ENCODE assay signal across 8 cellular contexts in genomic region chr7:130961128-130961601, GRCh38.
DNase-seq lines count a peak whose midpoint lies in the region; ATAC-seq and TF ChIP-seq lines count a peak whose summit lies in the region.

No MANE protein-coding gene starts in this region.

- H3K4me1 ChIP-seq in duodenal mucosa (ENCODE audit: control insufficient read depth in 1 of 2, insufficient read depth in 2 of 2, low read length in 2 of 2), result peaks cover 9 to 10% of the 10 kb centered on the region in 2 donors

- H3K9me3 ChIP-seq in duodenal mucosa (ENCODE audit: control insufficient read depth in 1 of 2, low read length in 2 of 2), result no peaks in the 10 kb centered on the region

- H3K4me3 ChIP-seq in duodenal mucosa (ENCODE audit: low read depth in 1 of 2, low read length in 2 of 2), result peak overlapping the region; percentile 38 to 55

- POLR2A ChIA-PET in WTC11 (lab: Charles Lee), result no interaction called here

- H3K36me3 ChIP-seq in duodenal mucosa (ENCODE audit: control insufficient read depth in 1 of 2, insufficient read depth in 2 of 2, low read length in 2 of 2), result no peaks in the 10 kb centered on the region

- H3K4me3 Mint-ChIP-seq in WTC11, result no peak overlapping the region

- peak overlapping the region; percentile 21 to 41 for H3K9ac ChIP-seq in duodenal mucosa (ENCODE audit: low read depth in 1 of 2, low read length in 2 of 2)

- no peaks in the 10 kb centered on the region for H3K27me3 Mint-ChIP-seq in WTC11 (ENCODE audit: low read depth)

- H3K36me3 Mint-ChIP-seq in WTC11, result peaks cover 22% of the 10 kb centered on the region

- no peaks in the 10 kb centered on the region for H3K27me3 ChIP-seq in duodenal mucosa (ENCODE audit: control insufficient read depth in 1 of 2, insufficient read depth in 2 of 2, low read length in 2 of 2)

- no peak for TF ChIP-seq CTCF in WTC11 (IDR thresholded peaks at IDR 0.05)

- H3K9me3 Mint-ChIP-seq in WTC11, result peaks cover 16% of the 10 kb centered on the region

- CTCF ChIA-PET in WTC11 (lab: Charles Lee), result interaction anchor here (0.9 to 2.1 kb wide), 6 partner anchors 9 to 386 kb away, joined by 3 to 8 read pairs (median 3); no protein-coding TSS in a partner anchor

- H3K27ac ChIP-seq in duodenal mucosa (ENCODE audit: low read depth, low read length), result peak overlapping the region; percentile 53

- peak; percentile 84 for DNase-seq in COLO829 (ENCODE audit: low spot score)
- DNase-seq in HS-27A (ENCODE audit: low read depth), result peak; percentile 68
- no peak for DNase-seq in WTC11 (ENCODE audit: low spot score)
- DNase-seq in stimulated activated CD4-positive, alpha-beta T cell treated with anti-CD3 and anti-CD28 coated beads, Interleukin-15, amount 100 ng/mL, for 48 hours (ENCODE audit: low read depth in 2 of 2), result peak; percentile 74 to 79
- no peak for DNase-seq in NCI-H2107 treated with DMSO at 0.1 percent for 48 hours (lab: John Stamatoyannopoulos, UW; ENCODE audit: unreplicated experiment)
- DNase-seq in GDM1 (lab: John Stamatoyannopoulos, UW), result no peak

- H3K4me1 Mint-ChIP-seq in WTC11, result no peaks in the 10 kb centered on the region; the same call in 1 of the 2 replicates

- peak overlapping the region; percentile 52; the same call in 1 of the 2 replicates for H3K27ac Mint-ChIP-seq in WTC11

- ATAC-seq in GM21360 (IDR thresholded peaks at IDR 0.05; ENCODE audit: unreplicated experiment) (peak; percentile 74), WTC11 (no peak)

TF ChIP-seq in WTC11, 78 proteins besides CTCF, POLR2A, EP300 and RAD21 (continues in another document):
- TF ChIP-seq, protein P1, sequence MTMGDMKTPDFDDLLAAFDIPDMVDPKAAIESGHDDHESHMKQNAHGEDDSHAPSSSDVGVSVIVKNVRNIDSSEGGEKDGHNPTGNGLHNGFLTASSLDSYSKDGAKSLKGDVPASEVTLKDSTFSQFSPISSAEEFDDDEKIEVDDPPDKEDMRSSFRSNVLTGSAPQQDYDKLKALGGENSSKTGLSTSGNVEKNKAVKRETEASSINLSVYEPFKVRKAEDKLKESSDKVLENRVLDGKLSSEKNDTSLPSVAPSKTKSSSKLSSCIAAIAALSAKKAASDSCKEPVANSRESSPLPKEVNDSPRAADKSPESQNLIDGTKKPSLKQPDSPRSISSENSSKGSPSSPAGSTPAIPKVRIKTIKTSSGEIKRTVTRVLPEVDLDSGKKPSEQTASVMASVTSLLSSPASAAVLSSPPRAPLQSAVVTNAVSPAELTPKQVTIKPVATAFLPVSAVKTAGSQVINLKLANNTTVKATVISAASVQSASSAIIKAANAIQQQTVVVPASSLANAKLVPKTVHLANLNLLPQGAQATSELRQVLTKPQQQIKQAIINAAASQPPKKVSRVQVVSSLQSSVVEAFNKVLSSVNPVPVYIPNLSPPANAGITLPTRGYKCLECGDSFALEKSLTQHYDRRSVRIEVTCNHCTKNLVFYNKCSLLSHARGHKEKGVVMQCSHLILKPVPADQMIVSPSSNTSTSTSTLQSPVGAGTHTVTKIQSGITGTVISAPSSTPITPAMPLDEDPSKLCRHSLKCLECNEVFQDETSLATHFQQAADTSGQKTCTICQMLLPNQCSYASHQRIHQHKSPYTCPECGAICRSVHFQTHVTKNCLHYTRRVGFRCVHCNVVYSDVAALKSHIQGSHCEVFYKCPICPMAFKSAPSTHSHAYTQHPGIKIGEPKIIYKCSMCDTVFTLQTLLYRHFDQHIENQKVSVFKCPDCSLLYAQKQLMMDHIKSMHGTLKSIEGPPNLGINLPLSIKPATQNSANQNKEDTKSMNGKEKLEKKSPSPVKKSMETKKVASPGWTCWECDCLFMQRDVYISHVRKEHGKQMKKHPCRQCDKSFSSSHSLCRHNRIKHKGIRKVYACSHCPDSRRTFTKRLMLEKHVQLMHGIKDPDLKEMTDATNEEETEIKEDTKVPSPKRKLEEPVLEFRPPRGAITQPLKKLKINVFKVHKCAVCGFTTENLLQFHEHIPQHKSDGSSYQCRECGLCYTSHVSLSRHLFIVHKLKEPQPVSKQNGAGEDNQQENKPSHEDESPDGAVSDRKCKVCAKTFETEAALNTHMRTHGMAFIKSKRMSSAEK (CRISPR knock-in tag; IDR thresholded peaks at IDR 0.05; ENCODE audit: borderline replicate concordance), result no peak
- TF ChIP-seq NFYB (CRISPR knock-in tag; conservative IDR thresholded peaks at IDR 0.05; ENCODE audit: low read depth) (no peak), ESRRA (CRISPR knock-in tag; IDR thresholded peaks at IDR 0.05; ENCODE audit: borderline replicate concordance) (no peak), FOXK1 (CRISPR knock-in tag; IDR thresholded peaks at IDR 0.05) (no peak), ZMAT4 (CRISPR knock-in tag; IDR thresholded peaks at IDR 0.05) (no peak), OVOL2 (CRISPR knock-in tag; IDR thresholded peaks at IDR 0.05; ENCODE audit: borderline replicate concordance) (no peak), FOXJ3 (CRISPR knock-in tag; IDR thresholded peaks at IDR 0.05; ENCODE audit: borderline replicate concordance) (no peak), MXD4 (CRISPR knock-in tag; IDR thresholded peaks at IDR 0.05; ENCODE audit: borderline replicate concordance) (no peak), NR2C2 (CRISPR knock-in tag; IDR thresholded peaks at IDR 0.05) (no peak), ZNF263 (CRISPR knock-in tag; IDR thresholded peaks at IDR 0.05; ENCODE audit: low read depth) (no peak)
- TF ChIP-seq, protein P2, sequence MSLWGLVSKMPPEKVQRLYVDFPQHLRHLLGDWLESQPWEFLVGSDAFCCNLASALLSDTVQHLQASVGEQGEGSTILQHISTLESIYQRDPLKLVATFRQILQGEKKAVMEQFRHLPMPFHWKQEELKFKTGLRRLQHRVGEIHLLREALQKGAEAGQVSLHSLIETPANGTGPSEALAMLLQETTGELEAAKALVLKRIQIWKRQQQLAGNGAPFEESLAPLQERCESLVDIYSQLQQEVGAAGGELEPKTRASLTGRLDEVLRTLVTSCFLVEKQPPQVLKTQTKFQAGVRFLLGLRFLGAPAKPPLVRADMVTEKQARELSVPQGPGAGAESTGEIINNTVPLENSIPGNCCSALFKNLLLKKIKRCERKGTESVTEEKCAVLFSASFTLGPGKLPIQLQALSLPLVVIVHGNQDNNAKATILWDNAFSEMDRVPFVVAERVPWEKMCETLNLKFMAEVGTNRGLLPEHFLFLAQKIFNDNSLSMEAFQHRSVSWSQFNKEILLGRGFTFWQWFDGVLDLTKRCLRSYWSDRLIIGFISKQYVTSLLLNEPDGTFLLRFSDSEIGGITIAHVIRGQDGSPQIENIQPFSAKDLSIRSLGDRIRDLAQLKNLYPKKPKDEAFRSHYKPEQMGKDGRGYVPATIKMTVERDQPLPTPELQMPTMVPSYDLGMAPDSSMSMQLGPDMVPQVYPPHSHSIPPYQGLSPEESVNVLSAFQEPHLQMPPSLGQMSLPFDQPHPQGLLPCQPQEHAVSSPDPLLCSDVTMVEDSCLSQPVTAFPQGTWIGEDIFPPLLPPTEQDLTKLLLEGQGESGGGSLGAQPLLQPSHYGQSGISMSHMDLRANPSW (CRISPR knock-in tag; conservative IDR thresholded peaks at IDR 0.05; ENCODE audit: low read depth), result no peak
- TF ChIP-seq, protein P3, sequence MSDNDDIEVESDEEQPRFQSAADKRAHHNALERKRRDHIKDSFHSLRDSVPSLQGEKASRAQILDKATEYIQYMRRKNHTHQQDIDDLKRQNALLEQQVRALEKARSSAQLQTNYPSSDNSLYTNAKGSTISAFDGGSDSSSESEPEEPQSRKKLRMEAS (CRISPR knock-in tag; IDR thresholded peaks at IDR 0.05), result no peak
- TF ChIP-seq, protein P4, sequence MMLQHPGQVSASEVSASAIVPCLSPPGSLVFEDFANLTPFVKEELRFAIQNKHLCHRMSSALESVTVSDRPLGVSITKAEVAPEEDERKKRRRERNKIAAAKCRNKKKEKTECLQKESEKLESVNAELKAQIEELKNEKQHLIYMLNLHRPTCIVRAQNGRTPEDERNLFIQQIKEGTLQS (CRISPR knock-in tag; conservative IDR thresholded peaks at IDR 0.05), result no peak
- TF ChIP-seq, protein P5, sequence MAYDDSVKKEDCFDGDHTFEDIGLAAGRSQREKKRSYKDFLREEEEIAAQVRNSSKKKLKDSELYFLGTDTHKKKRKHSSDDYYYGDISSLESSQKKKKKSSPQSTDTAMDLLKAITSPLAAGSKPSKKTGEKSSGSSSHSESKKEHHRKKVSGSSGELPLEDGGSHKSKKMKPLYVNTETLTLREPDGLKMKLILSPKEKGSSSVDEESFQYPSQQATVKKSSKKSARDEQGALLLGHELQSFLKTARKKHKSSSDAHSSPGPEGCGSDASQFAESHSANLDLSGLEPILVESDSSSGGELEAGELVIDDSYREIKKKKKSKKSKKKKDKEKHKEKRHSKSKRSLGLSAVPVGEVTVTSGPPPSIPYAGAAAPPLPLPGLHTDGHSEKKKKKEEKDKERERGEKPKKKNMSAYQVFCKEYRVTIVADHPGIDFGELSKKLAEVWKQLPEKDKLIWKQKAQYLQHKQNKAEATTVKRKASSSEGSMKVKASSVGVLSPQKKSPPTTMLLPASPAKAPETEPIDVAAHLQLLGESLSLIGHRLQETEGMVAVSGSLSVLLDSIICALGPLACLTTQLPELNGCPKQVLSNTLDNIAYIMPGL (CRISPR knock-in tag; IDR thresholded peaks at IDR 0.05), result no peak
- TF ChIP-seq, protein P6, sequence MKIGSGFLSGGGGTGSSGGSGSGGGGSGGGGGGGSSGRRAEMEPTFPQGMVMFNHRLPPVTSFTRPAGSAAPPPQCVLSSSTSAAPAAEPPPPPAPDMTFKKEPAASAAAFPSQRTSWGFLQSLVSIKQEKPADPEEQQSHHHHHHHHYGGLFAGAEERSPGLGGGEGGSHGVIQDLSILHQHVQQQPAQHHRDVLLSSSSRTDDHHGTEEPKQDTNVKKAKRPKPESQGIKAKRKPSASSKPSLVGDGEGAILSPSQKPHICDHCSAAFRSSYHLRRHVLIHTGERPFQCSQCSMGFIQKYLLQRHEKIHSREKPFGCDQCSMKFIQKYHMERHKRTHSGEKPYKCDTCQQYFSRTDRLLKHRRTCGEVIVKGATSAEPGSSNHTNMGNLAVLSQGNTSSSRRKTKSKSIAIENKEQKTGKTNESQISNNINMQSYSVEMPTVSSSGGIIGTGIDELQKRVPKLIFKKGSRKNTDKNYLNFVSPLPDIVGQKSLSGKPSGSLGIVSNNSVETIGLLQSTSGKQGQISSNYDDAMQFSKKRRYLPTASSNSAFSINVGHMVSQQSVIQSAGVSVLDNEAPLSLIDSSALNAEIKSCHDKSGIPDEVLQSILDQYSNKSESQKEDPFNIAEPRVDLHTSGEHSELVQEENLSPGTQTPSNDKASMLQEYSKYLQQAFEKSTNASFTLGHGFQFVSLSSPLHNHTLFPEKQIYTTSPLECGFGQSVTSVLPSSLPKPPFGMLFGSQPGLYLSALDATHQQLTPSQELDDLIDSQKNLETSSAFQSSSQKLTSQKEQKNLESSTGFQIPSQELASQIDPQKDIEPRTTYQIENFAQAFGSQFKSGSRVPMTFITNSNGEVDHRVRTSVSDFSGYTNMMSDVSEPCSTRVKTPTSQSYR (CRISPR knock-in tag; IDR thresholded peaks at IDR 0.05), result no peak

Comparison
In these comparisons a context has a peak if more than half of its experiments do, and no peak if none do; other contexts are left out.
1. DNase-seq: peak in COLO829 (single experiment), HS-27A (single experiment) and stimulated activated CD4-positive, alpha-beta T cell treated with anti-CD3 and anti-CD28 coated beads, Interleukin-15, amount 100 ng/mL, for 48 hours (2 of 2); none in WTC11 (single experiment), NCI-H2107 treated with DMSO at 0.1 percent for 48 hours (single experiment) and GDM1 (single experiment).